Comparison of ENCODE assay signal across 21 cellular contexts in genomic region chr7:149217570-149217969, GRCh38. TPM values are rescaled to one million over a fixed set of nuclear protein-coding genes. Genes with fewer than 3 reads are reported as not detected.
DNase-seq lines count a peak whose midpoint lies in the region; ATAC-seq, FAIRE-seq and TF ChIP-seq lines count a peak whose summit lies in the region.
"Had no signal": no experiment of that assay in that cellular context is flagged by ENCODE, and none has a peak within 500 bp of the region (broad histone marks: within the 10 kb centered on the region; RNA-seq: fewer than 3 reads in every experiment).

No MANE protein-coding gene starts in this region.

- no peak overlapping the region for H3K27ac ChIP-seq in CD4-positive, CD25-positive, alpha-beta regulatory T cell (ENCODE audit: insufficient read depth, low read length, poor library complexity, severe bottlenecking)
- no peak overlapping the region for H3K27ac ChIP-seq in astrocyte (ENCODE audit: low read depth, low read length)
- H3K27ac ChIP-seq: 22Rv1, C4-2B had no signal

- POLR2A ChIA-PET in activated CD4-positive, alpha-beta T cell treated with anti-CD3 and anti-CD28 coated beads for 36 hours (lab: Charles Lee), result no interaction called here

- H3K9ac ChIP-seq in astrocyte (ENCODE audit: low read length), result no peak overlapping the region

- no peak for TF ChIP-seq CTCF in astrocyte (IDR thresholded peaks at IDR 0.05; ENCODE audit: insufficient read depth, low read depth, low read length)

- peaks cover 72% of the 10 kb centered on the region for H3K36me3 ChIP-seq in CD4-positive, CD25-positive, alpha-beta regulatory T cell (ENCODE audit: control insufficient read depth, insufficient read depth, low read length)
- H3K36me3 ChIP-seq in astrocyte (ENCODE audit: insufficient read depth, low read length), result peaks cover 45% of the 10 kb centered on the region

- H3K27me3 ChIP-seq in CD4-positive, CD25-positive, alpha-beta regulatory T cell (ENCODE audit: control insufficient read depth, insufficient read depth, low read length), result no peaks in the 10 kb centered on the region
- H3K27me3 ChIP-seq in astrocyte (ENCODE audit: insufficient read depth, low read length), result no peaks in the 10 kb centered on the region

- no peak for FAIRE-seq in astrocyte (lab: Jason Lieb, UNC)
- FAIRE-seq: G401.6, H1, HepG2 had no signal

- intact Hi-C loops in activated CD4-positive, alpha-beta T cell treated with anti-CD3 and anti-CD28 coated beads for 36 hours (cut with DNase I, micrococcal nuclease), result no loop called here

- H3K4me3 ChIP-seq in CD4-positive, CD25-positive, alpha-beta regulatory T cell (ENCODE audit: low read depth, low read length), result no peak overlapping the region
- H3K4me3 ChIP-seq in astrocyte (ENCODE audit: insufficient read depth, low read depth, low read length), result no peak overlapping the region

- peaks cover 65% of the 10 kb centered on the region for H3K36me3 Mint-ChIP-seq in activated CD4-positive, alpha-beta T cell treated with anti-CD3 and anti-CD28 coated beads for 36 hours (ENCODE audit: low read depth)
- peaks cover 46% of the 10 kb centered on the region for H3K36me3 Mint-ChIP-seq in CD4-positive, CD25-positive, alpha-beta regulatory T cell
- peaks cover 57% of the 10 kb centered on the region for H3K36me3 Mint-ChIP-seq in astrocyte (ENCODE audit: low read depth, unreplicated experiment)

- peak overlapping the region; percentile 11 for H3K27ac Mint-ChIP-seq in activated CD4-positive, alpha-beta T cell treated with anti-CD3 and anti-CD28 coated beads for 36 hours
- H3K27ac Mint-ChIP-seq in CD4-positive, CD25-positive, alpha-beta regulatory T cell, result peak overlapping the region in 2 of 3 donors; percentile 54 to 81
- peak overlapping the region; percentile 34 for H3K27ac Mint-ChIP-seq in astrocyte (ENCODE audit: unreplicated experiment)

- H3K4me2 ChIP-seq in astrocyte (ENCODE audit: low read length), result no peak overlapping the region

- peaks cover 18% of the 10 kb centered on the region for H4K20me1 ChIP-seq in astrocyte (ENCODE audit: insufficient read depth, low read length)

- no peak for ATAC-seq in activated CD4-positive, alpha-beta T cell treated with anti-CD3 and anti-CD28 coated beads for 36 hours
- ATAC-seq in CD4-positive, CD25-positive, alpha-beta regulatory T cell (ENCODE audit: low read depth in 2 of 2), result no peak
- ATAC-seq: HepG2 had no signal

- H3K27me3 Mint-ChIP-seq in activated CD4-positive, alpha-beta T cell treated with anti-CD3 and anti-CD28 coated beads for 36 hours, result no peaks in the 10 kb centered on the region
- no peaks in the 10 kb centered on the region for H3K27me3 Mint-ChIP-seq in CD4-positive, CD25-positive, alpha-beta regulatory T cell
- no peaks in the 10 kb centered on the region for H3K27me3 Mint-ChIP-seq in astrocyte (ENCODE audit: low read depth, unreplicated experiment)

- no peaks in the 10 kb centered on the region for H3K9me3 Mint-ChIP-seq in activated CD4-positive, alpha-beta T cell treated with anti-CD3 and anti-CD28 coated beads for 36 hours (ENCODE audit: low read depth)
- peaks cover 0 to 1% (median 0%) of the 10 kb centered on the region in 7 donors for H3K9me3 Mint-ChIP-seq in CD4-positive, CD25-positive, alpha-beta regulatory T cell
- H3K9me3 Mint-ChIP-seq in astrocyte (ENCODE audit: unreplicated experiment), result peaks cover 3% of the 10 kb centered on the region

- no peak for DNase-seq in activated CD4-positive, alpha-beta T cell treated with anti-CD3 and anti-CD28 coated beads for 36 hours
- DNase-seq in activated CD4-positive, alpha-beta T cell treated with anti-CD3 and anti-CD28 coated beads for 4 hours, result no peak
- DNase-seq in CD4-positive, CD25-positive, alpha-beta regulatory T cell, result no peak
- no peak for DNase-seq in astrocyte (ENCODE audit: low read depth)
- peak; percentile 49 to 80 for DNase-seq in lung microvascular endothelial cell (ENCODE audit: low read depth in 2 of 2)
- DNase-seq in iPS-NIHi7 (ENCODE audit: extremely low spot score), result no peak
- DNase-seq in COR-L47 (lab: John Stamatoyannopoulos, UW), result no peak
- DNase-seq in SIG-M5 (lab: John Stamatoyannopoulos, UW), result no peak
- DNase-seq: AML-193, KG1, NCI-H1694 treated with DMSO at 0.1 percent for 48 hours, NCI-H510A, NCI-H774, OCI-M1, RPMI8226, SHP77 treated with DMSO at 0.1 percent for 48 hours had no signal

- no peak overlapping the region for H3K4me3 Mint-ChIP-seq in activated CD4-positive, alpha-beta T cell treated with anti-CD3 and anti-CD28 coated beads for 36 hours
- H3K4me3 Mint-ChIP-seq in CD4-positive, CD25-positive, alpha-beta regulatory T cell, result no peak overlapping the region
- H3K4me3 Mint-ChIP-seq in astrocyte (ENCODE audit: unreplicated experiment), result no peak overlapping the region

- H2AFZ ChIP-seq in astrocyte (ENCODE audit: low read depth, low read length), result no peak overlapping the region

- H3K4me1 ChIP-seq in CD4-positive, CD25-positive, alpha-beta regulatory T cell (ENCODE audit: control insufficient read depth, insufficient read depth, low read length, poor library complexity, severe bottlenecking), result no peaks in the 10 kb centered on the region
- H3K4me1 ChIP-seq in astrocyte (ENCODE audit: insufficient read depth, low read length), result peaks cover 17% of the 10 kb centered on the region

- H3K4me1 Mint-ChIP-seq in activated CD4-positive, alpha-beta T cell treated with anti-CD3 and anti-CD28 coated beads for 36 hours, result no peaks in the 10 kb centered on the region
- H3K4me1 Mint-ChIP-seq in CD4-positive, CD25-positive, alpha-beta regulatory T cell, result peaks cover 0 to 6% (median 2%) of the 10 kb centered on the region in 4 donors
- peaks cover 25% of the 10 kb centered on the region for H3K4me1 Mint-ChIP-seq in astrocyte (ENCODE audit: low read depth, unreplicated experiment)

- H3K9me3 ChIP-seq in CD4-positive, CD25-positive, alpha-beta regulatory T cell (ENCODE audit: control insufficient read depth in 2 of 2, low read length in 2 of 2), result no peaks in the 10 kb centered on the region
- H3K9me3 ChIP-seq in astrocyte (ENCODE audit: insufficient read depth, low read depth, low read length), result no peaks in the 10 kb centered on the region

- no peaks in the 10 kb centered on the region for H3K79me2 ChIP-seq in astrocyte (ENCODE audit: insufficient read depth, low read length)

- CTCF ChIA-PET in activated CD4-positive, alpha-beta T cell treated with anti-CD3 and anti-CD28 coated beads for 36 hours (lab: Charles Lee), result no interaction called here

RNA-seq across cellular contexts. Expression of gene ZNF212, which starts 21.9 kb away (rescaled TPM):
- total RNA-seq in activated CD4-positive, alpha-beta T cell treated with anti-CD3 and anti-CD28 coated beads for 36 hours, result 10 to 100 TPM in 1 of 2 experiments, 1 to 10 TPM in 1; 9.9 to 15.9 TPM
- total RNA-seq in CD4-positive, CD25-positive, alpha-beta regulatory T cell, result 14.2 TPM
- polyA plus RNA-seq in CD4-positive, CD25-positive, alpha-beta regulatory T cell, result 10 to 100 TPM in 1 of 4 donors, 1 to 10 TPM in 3; 3.3 to 12.6 (median 6.4) TPM
- 8.2 and 8.7 TPM in 2 replicates for total RNA-seq in astrocyte
- total RNA-seq in lung microvascular endothelial cell, result 3.4 and 3.5 TPM in 2 replicates

RNA-seq across cellular contexts. Expression of gene ZNF282, which starts 22.2 kb away (rescaled TPM):
- total RNA-seq in activated CD4-positive, alpha-beta T cell treated with anti-CD3 and anti-CD28 coated beads for 36 hours, result 10 to 100 TPM; 41.1 to 46.3 TPM
- total RNA-seq in CD4-positive, CD25-positive, alpha-beta regulatory T cell, result 18.6 TPM
- 1 to 10 TPM in 3 of 4 donors, under 1 TPM in 1; 0.83 to 1.4 (median 1.2) TPM for polyA plus RNA-seq in CD4-positive, CD25-positive, alpha-beta regulatory T cell
- total RNA-seq in astrocyte, result 26.9 and 28.1 TPM in 2 replicates
- total RNA-seq in lung microvascular endothelial cell, result 20.9 and 21.4 TPM in 2 replicates

RNA-seq across cellular contexts. Expression of gene ZNF783, which starts 44.4 kb away (rescaled TPM):
- total RNA-seq in activated CD4-positive, alpha-beta T cell treated with anti-CD3 and anti-CD28 coated beads for 36 hours, result 10 to 100 TPM; 14.5 to 15.4 TPM
- total RNA-seq in CD4-positive, CD25-positive, alpha-beta regulatory T cell, result 30.2 TPM
- polyA plus RNA-seq in CD4-positive, CD25-positive, alpha-beta regulatory T cell, result 1 to 10 TPM; 2.7 to 5.3 (median 4.7) TPM
- 10.6 and 11.2 TPM in 2 replicates for total RNA-seq in astrocyte
- total RNA-seq in lung microvascular endothelial cell, result 2.4 and 4.8 TPM in 2 replicates

Comparison
In these comparisons a context has a peak if more than half of its experiments do, and no peak if none do; other contexts are left out.
1. DNase-seq: peak in lung microvascular endothelial cell (2 of 2); none in activated CD4-positive, alpha-beta T cell treated with anti-CD3 and anti-CD28 coated beads for 36 hours (single experiment), activated CD4-positive, alpha-beta T cell treated with anti-CD3 and anti-CD28 coated beads for 4 hours (0 of 2), CD4-positive, CD25-positive, alpha-beta regulatory T cell (0 of 3), astrocyte (single experiment), iPS-NIHi7 (single experiment), COR-L47 (single experiment) and SIG-M5 (single experiment).
2. H3K27ac Mint-ChIP-seq: peak in every context shown above with its lines; median percentile 68 in CD4-positive, CD25-positive, alpha-beta regulatory T cell; 34 in astrocyte; 11 in activated CD4-positive, alpha-beta T cell treated with anti-CD3 and anti-CD28 coated beads for 36 hours.